9 cellular contexts compared by ENCODE assay signal in the genomic region with DNA sequence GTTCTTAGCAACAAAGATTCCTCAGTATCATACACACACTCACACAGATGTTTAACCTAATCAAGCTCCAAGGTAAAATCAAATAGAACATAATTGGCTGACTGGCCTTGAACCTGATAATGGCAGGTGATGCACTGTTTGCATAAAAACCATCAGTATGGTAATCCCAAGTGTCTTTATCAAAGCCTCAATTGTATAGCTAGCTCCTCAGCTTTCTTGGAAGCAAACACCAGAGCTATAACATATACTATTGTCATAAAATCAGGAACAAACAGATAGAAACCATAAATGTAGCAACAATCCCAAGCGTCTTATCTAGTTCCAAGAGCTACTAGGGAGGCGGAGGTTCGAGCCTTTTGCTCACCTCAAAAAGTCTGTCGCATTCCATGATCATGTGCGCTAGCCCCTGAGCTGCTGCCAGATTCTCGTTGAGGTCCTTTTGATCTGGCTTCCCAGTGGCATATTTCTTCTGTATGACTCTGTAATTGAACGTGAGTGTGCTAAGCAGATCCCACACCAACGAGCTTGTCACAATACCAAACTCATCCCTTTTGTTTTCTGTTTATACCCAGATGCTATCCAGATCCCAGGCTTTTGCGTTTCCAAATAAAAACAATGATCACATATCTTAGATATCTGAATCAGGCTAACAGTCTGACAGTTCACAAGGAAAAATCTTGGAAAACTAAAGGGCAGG.
A peak's percentile ranks its signal among the peaks of the same experiment; 100 is the strongest.
DNase-seq lines count a peak whose midpoint lies in the region; TF ChIP-seq lines count a peak whose summit lies in the region.
"Had no signal": no experiment of that assay in that cellular context is flagged by ENCODE, and none has a peak within 500 bp of the region (broad histone marks: within the 10 kb centered on the region; RNA-seq: fewer than 3 reads in every experiment).

No MANE protein-coding gene starts in this region.

- H3K27me3 Mint-ChIP-seq in activated naive CD8-positive, alpha-beta T cell treated with anti-CD3 and anti-CD28 coated beads for 36 hours = peaks cover 10% of the 10 kb centered on the region

- WGBS in thyroid gland, 2 donors = 68 to 74% methylated on average over 9 of the region's 9 CpGs

- peaks cover 59 to 75% of the 10 kb centered on the region in 2 donors for H3K36me3 ChIP-seq in thyroid gland

- no peaks in the 10 kb centered on the region for H3K9me3 ChIP-seq in thyroid gland

- no peaks in the 10 kb centered on the region for H3K9me3 Mint-ChIP-seq in activated naive CD8-positive, alpha-beta T cell treated with anti-CD3 and anti-CD28 coated beads for 36 hours

- H3K27ac Mint-ChIP-seq in activated naive CD8-positive, alpha-beta T cell treated with anti-CD3 and anti-CD28 coated beads for 36 hours = no peak overlapping the region

- TF ChIP-seq CTCF in thyroid gland (IDR thresholded peaks at IDR 0.05) = no peak

- no peaks in the 10 kb centered on the region for H3K36me3 Mint-ChIP-seq in activated naive CD8-positive, alpha-beta T cell treated with anti-CD3 and anti-CD28 coated beads for 36 hours

- H3K4me3 Mint-ChIP-seq in activated naive CD8-positive, alpha-beta T cell treated with anti-CD3 and anti-CD28 coated beads for 36 hours = no peak overlapping the region

- TF ChIP-seq POLR2A in thyroid gland (IDR thresholded peaks at IDR 0.05) = no peak

- no peaks in the 10 kb centered on the region for H3K4me1 Mint-ChIP-seq in activated naive CD8-positive, alpha-beta T cell treated with anti-CD3 and anti-CD28 coated beads for 36 hours

- intact Hi-C loops in thyroid gland (cut with DNase I) = no loop called here

- peak overlapping the region in 2 of 3 donors; percentile 20 to 21 for H3K27ac ChIP-seq in thyroid gland

- H3K27me3 ChIP-seq in thyroid gland = no peaks in the 10 kb centered on the region

- peaks cover 0 to 21% of the 10 kb centered on the region in 2 donors for H3K4me1 ChIP-seq in thyroid gland

- peak; percentile 27 for DNase-seq in NCI-H1092 treated with DMSO at 0.1 percent for 48 hours (lab: John Stamatoyannopoulos, UW)
- DNase-seq in NCI-H1092 (lab: John Stamatoyannopoulos, UW) = no peak
- DNase-seq in NCI-H748 (lab: John Stamatoyannopoulos, UW; ENCODE audit: unreplicated experiment) = peak; percentile 97
- peak; percentile 6 for DNase-seq in germinal center (ENCODE audit: low spot score)
- no peak for DNase-seq in thyroid gland
- DNase-seq in activated naive CD8-positive, alpha-beta T cell treated with anti-CD3 and anti-CD28 coated beads for 36 hours = no peak
- DNase-seq in MV-4-11 (lab: John Stamatoyannopoulos, UW) = no peak
- no peak for DNase-seq in OCI-M2 (lab: John Stamatoyannopoulos, UW; ENCODE audit: unreplicated experiment)
- DNase-seq: 8988T had no signal

- no peak overlapping the region for H3K4me3 ChIP-seq in thyroid gland (replicated peaks in 1 of 3)

Comparison
In these comparisons a context has a peak if more than half of its experiments do, and no peak if none do; other contexts are left out.
1. DNase-seq: peak in NCI-H1092 treated with DMSO at 0.1 percent for 48 hours (single experiment), NCI-H748 (single experiment) and germinal center (single experiment); none in NCI-H1092 (single experiment), thyroid gland (0 of 2), activated naive CD8-positive, alpha-beta T cell treated with anti-CD3 and anti-CD28 coated beads for 36 hours (single experiment), MV-4-11 (single experiment) and OCI-M2 (single experiment).